ENCODE assay signal across 16 cellular contexts in genomic region chr5:103218164-103218563, GRCh38. TPM values are rescaled to one million over a fixed set of nuclear protein-coding genes. Genes with fewer than 3 reads are reported as not detected.
A peak's percentile ranks its signal among the peaks of the same experiment; 100 is the strongest.
DNase-seq lines count a peak whose midpoint lies in the region; TF ChIP-seq lines count a peak whose summit lies in the region.
"Had no signal": no experiment of that assay in that cellular context is flagged by ENCODE, and none has a peak within 500 bp of the region (broad histone marks: within the 10 kb centered on the region; RNA-seq: fewer than 3 reads in every experiment).

No MANE protein-coding gene starts in this region.

- intact Hi-C loops in prostate gland (cut with DNase I): no loop called here
- intact Hi-C loops in transverse colon (cut with DNase I; ENCODE audit: low total_unique reads): no loop called here

- DNase-seq in HCEC 1CT (peak; percentile 52), astrocyte of the spinal cord (ENCODE audit: low read depth, low spot score) (peak; percentile 85), glomerular visceral epithelial cell (ENCODE audit: extremely low spot score) (peak; percentile 49), renal cortical epithelial cell (ENCODE audit: low read depth) (peak; percentile 95), GF-D8 (lab: John Stamatoyannopoulos, UW) (no peak), NCI-H526 (lab: John Stamatoyannopoulos, UW) (no peak), prostate gland (ENCODE audit: low spot score) (no peak), transverse colon (no peak)
- DNase-seq: activated CD4-positive, alpha-beta T cell treated with anti-CD3 and anti-CD28 coated beads, Interleukin-2, amount 50 U/mL, for 1 hour; activated naive CD8-positive, alpha-beta T cell treated with anti-CD3 and anti-CD28 coated beads for 36 hours; DND-41; mesendoderm; MV-4-11; NCI-H2171 treated with DMSO at 0.1 percent for 48 hours had no signal

- in situ Hi-C loops in astrocyte of the spinal cord (cut with HindIII; ENCODE audit: low sequenced_read_pairs): no loop called here
- in situ Hi-C loops in transverse colon (cut with MboI; ENCODE audit: low pct_ligation_motif_present in 1 of 4, low pct_unique_long_range_greater_than_20kb in 1 of 4, low sequenced_read_pairs in 3 of 4): no loop called here

- no peak overlapping the region for H3K4me3 ChIP-seq in astrocyte of the spinal cord (ENCODE audit: low read depth, low read length)
- H3K4me3 ChIP-seq in prostate gland: no peak overlapping the region
- no peak overlapping the region for H3K4me3 ChIP-seq in transverse colon
- H3K4me3 ChIP-seq: coronary artery, SK-N-MC had no signal

- H3K36me3 ChIP-seq in prostate gland: no peaks in the 10 kb centered on the region
- no peaks in the 10 kb centered on the region for H3K36me3 ChIP-seq in transverse colon

- H3K9me3 ChIP-seq in prostate gland: no peaks in the 10 kb centered on the region
- no peaks in the 10 kb centered on the region for H3K9me3 ChIP-seq in transverse colon

- H3K27ac ChIP-seq in prostate gland (no peak overlapping the region), transverse colon (no peak overlapping the region)
- H3K27ac ChIP-seq: coronary artery, SK-N-MC had no signal

- H3K27me3 ChIP-seq in prostate gland (replicated peaks; ENCODE audit: insufficient read depth): no peaks in the 10 kb centered on the region
- H3K27me3 ChIP-seq in transverse colon: no peaks in the 10 kb centered on the region

- no peak for TF ChIP-seq EP300 in transverse colon (IDR thresholded peaks at IDR 0.05; ENCODE audit: low read depth)

- TF ChIP-seq POLR2A in prostate gland (IDR thresholded peaks at IDR 0.05) (no peak), transverse colon (IDR thresholded peaks at IDR 0.05) (no peak)

- TF ChIP-seq CTCF in astrocyte of the spinal cord (IDR thresholded peaks at IDR 0.05; ENCODE audit: low read depth, low read length): no peak
- TF ChIP-seq CTCF in prostate gland (IDR thresholded peaks at IDR 0.05): no peak
- no peak for TF ChIP-seq CTCF in transverse colon (IDR thresholded peaks at IDR 0.05)

- H3K4me1 ChIP-seq in prostate gland (replicated peaks): no peaks in the 10 kb centered on the region
- no peaks in the 10 kb centered on the region for H3K4me1 ChIP-seq in transverse colon

- 59% methylated on average over 5 of the region's 5 CpGs for WGBS in prostate gland
- WGBS in transverse colon (ENCODE audit: low coverage in 1 of 2), 2 donors: 72 to 80% methylated on average over 5 of the region's 5 CpGs

RNA-seq across cellular contexts. Expression of gene MACIR, which starts 40.4 kb away (rescaled TPM):
- total RNA-seq in renal cortical epithelial cell (12.3 and 14.1 TPM in 2 replicates), prostate gland (10 to 100 TPM; 10.4 to 20.1 TPM), transverse colon (10 to 100 TPM; 21.7 to 72.8 (median 47.7) TPM)

Comparison
In these comparisons a context has a peak if more than half of its experiments do, and no peak if none do; other contexts are left out.
1. DNase-seq: peak in HCEC 1CT (single experiment), astrocyte of the spinal cord (single experiment), glomerular visceral epithelial cell (single experiment) and renal cortical epithelial cell (single experiment); none in GF-D8 (single experiment), NCI-H526 (0 of 2), prostate gland (single experiment) and transverse colon (single experiment).